In the genomic region with DNA sequence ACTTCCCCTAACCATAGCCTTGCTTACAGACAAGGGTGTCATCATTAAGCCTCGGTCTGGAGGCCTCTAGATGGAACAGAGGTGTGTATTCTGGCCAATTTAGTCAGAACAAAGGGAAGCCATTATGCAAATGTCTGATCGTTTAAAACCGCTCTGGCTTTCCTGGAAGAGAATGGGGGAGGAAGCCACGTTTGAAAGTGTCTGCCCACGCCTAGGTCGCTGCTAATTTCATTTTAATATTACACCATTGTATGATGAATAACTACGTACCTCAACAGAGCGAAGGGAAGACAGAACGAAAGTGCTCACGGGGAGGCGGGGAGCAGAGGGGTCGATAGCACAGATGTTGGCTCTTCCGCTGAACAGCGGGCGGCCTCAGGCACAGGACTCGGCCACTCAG, we compare ENCODE assay signal across 13 cellular contexts.
DNase-seq lines count a peak whose midpoint lies in the region; ATAC-seq lines count a peak whose summit lies in the region.
"Had no signal": no experiment of that assay in that cellular context is flagged by ENCODE, and none has a peak within 500 bp of the region (broad histone marks: within the 10 kb centered on the region; RNA-seq: fewer than 3 reads in every experiment).

No MANE protein-coding gene starts in this region.

- ATAC-seq in effector memory CD8-positive, alpha-beta T cell (replicated peaks) = no peak
- ATAC-seq: right cardiac atrium had no signal

- H3K4me3 Mint-ChIP-seq in effector memory CD8-positive, alpha-beta T cell = peak overlapping the region; percentile 3 to 49
- H3K4me3 Mint-ChIP-seq: memory B cell had no signal

- H3K4me1 Mint-ChIP-seq in effector memory CD8-positive, alpha-beta T cell (ENCODE audit: low read depth in 2 of 2) = peaks cover 0 to 11% of the 10 kb centered on the region in 2 donors

- H3K36me3 Mint-ChIP-seq in effector memory CD8-positive, alpha-beta T cell (ENCODE audit: insufficient read depth) = no peaks in the 10 kb centered on the region
- H3K36me3 Mint-ChIP-seq: memory B cell had no signal

- DNase-seq in activated CD4-positive, alpha-beta T cell treated with anti-CD3 and anti-CD28 coated beads for 48 hours = peak; percentile 27
- DNase-seq in activated CD4-positive, alpha-beta T cell treated with anti-CD3 and anti-CD28 coated beads, Interleukin-2, amount 50 U/mL, for 1 hour = no peak
- DNase-seq in NCI-H526 treated with DMSO at 0.1 percent for 48 hours (lab: John Stamatoyannopoulos, UW) (peak; percentile 66), NCI-H748 treated with DMSO at 0.1 percent for 48 hours (lab: John Stamatoyannopoulos, UW) (no peak), COLO829 (ENCODE audit: low spot score) (no peak), NCI-H1930 (lab: John Stamatoyannopoulos, UW) (no peak)
- no peak for DNase-seq in effector memory CD8-positive, alpha-beta T cell
- DNase-seq in stimulated activated CD4-positive, alpha-beta T cell treated with anti-CD3 and anti-CD28 coated beads, Interleukin-4, amount 100 ng/mL, for 24 hours = peak; percentile 50
- DNase-seq: GF-D8, NCI-H1092 treated with DMSO at 0.1 percent for 48 hours, NCI-H2227 treated with DMSO at 0.1 percent for 48 hours, right cardiac atrium had no signal

- H3K27ac Mint-ChIP-seq in effector memory CD8-positive, alpha-beta T cell = no peak overlapping the region
- H3K27ac Mint-ChIP-seq: memory B cell had no signal

- no peaks in the 10 kb centered on the region for H3K9me3 Mint-ChIP-seq in effector memory CD8-positive, alpha-beta T cell
- H3K9me3 Mint-ChIP-seq: memory B cell had no signal

- H3K27me3 Mint-ChIP-seq in effector memory CD8-positive, alpha-beta T cell = peaks cover 10 to 17% of the 10 kb centered on the region in 2 donors

Comparison
In these comparisons a context has a peak if more than half of its experiments do, and no peak if none do; other contexts are left out.
1. DNase-seq: peak in activated CD4-positive, alpha-beta T cell treated with anti-CD3 and anti-CD28 coated beads for 48 hours (single experiment), NCI-H526 treated with DMSO at 0.1 percent for 48 hours (single experiment) and stimulated activated CD4-positive, alpha-beta T cell treated with anti-CD3 and anti-CD28 coated beads, Interleukin-4, amount 100 ng/mL, for 24 hours (single experiment); none in activated CD4-positive, alpha-beta T cell treated with anti-CD3 and anti-CD28 coated beads, Interleukin-2, amount 50 U/mL, for 1 hour (single experiment), effector memory CD8-positive, alpha-beta T cell (0 of 3), NCI-H748 treated with DMSO at 0.1 percent for 48 hours (single experiment), COLO829 (single experiment) and NCI-H1930 (0 of 2).